Comparison of ENCODE assay signal across 23 cellular contexts in the genomic region with DNA sequence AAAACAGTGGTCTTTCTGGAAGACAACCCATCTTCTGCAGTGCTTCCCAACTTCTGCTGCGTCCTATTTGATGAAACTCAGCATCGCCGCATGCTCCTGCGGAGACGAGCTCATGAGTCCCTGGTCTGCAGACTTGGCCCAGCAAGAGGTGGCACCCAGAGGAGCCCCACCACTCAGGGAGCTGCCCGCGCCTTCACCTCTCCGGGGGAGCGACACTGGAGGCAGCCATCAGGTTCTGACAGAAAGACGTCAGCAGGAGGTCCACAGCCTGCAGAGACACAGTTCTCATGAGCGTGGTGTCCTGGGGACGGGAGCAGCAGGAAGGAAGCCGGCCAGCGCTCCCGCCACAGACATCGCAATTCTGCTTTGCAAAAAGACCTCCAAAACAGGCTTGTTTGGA. TPM values are rescaled to one million over a fixed set of nuclear protein-coding genes. Genes with fewer than 3 reads are reported as not detected.
DNase-seq lines count a peak whose midpoint lies in the region; TF ChIP-seq lines count a peak whose summit lies in the region.
"Had no signal": no experiment of that assay in that cellular context is flagged by ENCODE, and none has a peak within 500 bp of the region (broad histone marks: within the 10 kb centered on the region; RNA-seq: fewer than 3 reads in every experiment).

No MANE protein-coding gene starts in this region.

- no peaks in the 10 kb centered on the region for H3K27me3 Mint-ChIP-seq in activated T-helper 1 cell treated with anti-CD3 and anti-CD28 coated beads, Interleukin-12 subunit alpha, Interleukin-12 subunit beta, Interleukin-2, Interleukin-4 antibody, amounts not matched to agents 30 ng/mL and 10 ng/mL and 1 ng/mL, durations not matched to agents 14 hours and 24 hours and 36 hours (ENCODE audit: insufficient read depth)
- H3K27me3 Mint-ChIP-seq: B cell; CD4-positive, alpha-beta T cell had no signal

- CTCF ChIA-PET in HEK293 (lab: Yijun Ruan, JAX): interaction anchor here (1.1 kb wide), 1 partner anchor 17 kb away, joined by 4 read pairs; no protein-coding TSS in a partner anchor

- H3K27ac ChIP-seq in HEK293 (ENCODE audit: extremely low read depth, low read depth, low read length) (no peak overlapping the region), trophoblast cell (ENCODE audit: low read depth, low read length) (no peak overlapping the region), mesenchymal stem cell (ENCODE audit: low read length, poor library complexity, severe bottlenecking) (no peak overlapping the region)
- H3K27ac ChIP-seq: 22Rv1; A549; BLaER1 treated with 17β-estradiol and CSF1 and Interleukin-3, amounts not matched to agents 10 nM and 100 nM; C4-2B had no signal

- H3K9me3 ChIP-seq in HEK293 (ENCODE audit: control insufficient read depth, insufficient read depth, low read depth, low read length): no peaks in the 10 kb centered on the region
- peaks cover 3% of the 10 kb centered on the region for H3K9me3 ChIP-seq in trophoblast cell (ENCODE audit: insufficient read depth, low read depth, low read length)
- H3K9me3 ChIP-seq in mesenchymal stem cell (ENCODE audit: control insufficient read depth, low read length): no peaks in the 10 kb centered on the region
- H3K9me3 ChIP-seq: A549; BLaER1 treated with 17β-estradiol and CSF1 and Interleukin-3, amounts not matched to agents 10 nM and 100 nM; Caco-2 had no signal

- TF ChIP-seq CTCF in HEK293 (tag by site-specific recombination; IDR thresholded peaks at IDR 0.05): no peak

- intact Hi-C loops in activated T-helper 1 cell treated with anti-CD3 and anti-CD28 coated beads, Interleukin-12 subunit alpha, Interleukin-12 subunit beta, Interleukin-2, Interleukin-4 antibody, amounts not matched to agents 30 ng/mL and 10 ng/mL and 1 ng/mL, durations not matched to agents 14 hours and 24 hours and 36 hours (cut with micrococcal nuclease): no loop called here

- H2BK5ac ChIP-seq in trophoblast cell (ENCODE audit: low read depth, low read length, poor library complexity) (no peak overlapping the region), mesenchymal stem cell (ENCODE audit: low read depth, low read length, poor library complexity, severe bottlenecking) (no peak overlapping the region)

- no peak overlapping the region for H3K4me3 Mint-ChIP-seq in activated T-helper 1 cell treated with anti-CD3 and anti-CD28 coated beads, Interleukin-12 subunit alpha, Interleukin-12 subunit beta, Interleukin-2, Interleukin-4 antibody, amounts not matched to agents 30 ng/mL and 10 ng/mL and 1 ng/mL, durations not matched to agents 14 hours and 24 hours and 36 hours
- H3K4me3 Mint-ChIP-seq: B cell; CD4-positive, alpha-beta T cell; CD8-positive, alpha-beta T cell had no signal

- POLR2A ChIA-PET in HEK293 (lab: Yijun Ruan, JAX): interaction anchor here (1.2 kb wide), 1 partner anchor 64 kb away, joined by 3 read pairs; no protein-coding TSS in a partner anchor

- H3K4me1 ChIP-seq in HEK293 (ENCODE audit: control insufficient read depth, insufficient read depth, low read length) (no peaks in the 10 kb centered on the region), trophoblast cell (ENCODE audit: control insufficient read depth in 1 of 2, insufficient read depth in 2 of 2, low read length in 2 of 2) (no peaks in the 10 kb centered on the region), mesenchymal stem cell (ENCODE audit: control insufficient read depth, insufficient read depth, low read depth, low read length) (no peaks in the 10 kb centered on the region)
- H3K4me1 ChIP-seq: A549, Caco-2 had no signal

- H2AK5ac ChIP-seq in trophoblast cell (ENCODE audit: low read length) (no peak overlapping the region), mesenchymal stem cell (ENCODE audit: low read length, severe bottlenecking) (no peak overlapping the region)

- peaks cover 50 to 94% of the 10 kb centered on the region in 2 experiments for H3K36me3 ChIP-seq in HEK293 (ENCODE audit: control insufficient read depth in 2 of 2, insufficient read depth in 1 of 2, low read length in 2 of 2)
- H3K36me3 ChIP-seq in trophoblast cell (ENCODE audit: control insufficient read depth in 1 of 2, insufficient read depth in 2 of 2, low read length in 2 of 2): peaks cover 69 to 72% of the 10 kb centered on the region in 2 experiments
- peaks cover 35 to 48% of the 10 kb centered on the region in 2 experiments for H3K36me3 ChIP-seq in mesenchymal stem cell (ENCODE audit: control insufficient read depth in 1 of 2, insufficient read depth in 2 of 2, low read depth in 1 of 2, low read length in 2 of 2)

- H4K91ac ChIP-seq in trophoblast cell (ENCODE audit: low read depth, low read length): no peak overlapping the region
- H4K91ac ChIP-seq in mesenchymal stem cell (ENCODE audit: low read length): no peak overlapping the region

- no peak overlapping the region for H3K4me3 ChIP-seq in HEK293 (ENCODE audit: low read depth, low read length)
- H3K4me3 ChIP-seq in trophoblast cell (ENCODE audit: low read depth, low read length): no peak overlapping the region
- no peak overlapping the region for H3K4me3 ChIP-seq in mesenchymal stem cell (ENCODE audit: insufficient read depth in 1 of 2, low read depth in 1 of 2, low read length in 2 of 2)
- H3K4me3 ChIP-seq: A549; BLaER1 treated with 17β-estradiol and CSF1 and Interleukin-3, amounts not matched to agents 10 nM and 100 nM; GM12878 had no signal

- H3K9me3 Mint-ChIP-seq in activated T-helper 1 cell treated with anti-CD3 and anti-CD28 coated beads, Interleukin-12 subunit alpha, Interleukin-12 subunit beta, Interleukin-2, Interleukin-4 antibody, amounts not matched to agents 30 ng/mL and 10 ng/mL and 1 ng/mL, durations not matched to agents 14 hours and 24 hours and 36 hours: no peaks in the 10 kb centered on the region
- H3K9me3 Mint-ChIP-seq: CD4-positive, alpha-beta T cell; CD8-positive, alpha-beta T cell had no signal

- H2BK15ac ChIP-seq in mesenchymal stem cell (ENCODE audit: low read depth, poor library complexity, severe bottlenecking): no peak overlapping the region

- H3K23ac ChIP-seq in trophoblast cell (ENCODE audit: low read length) (no peak overlapping the region), mesenchymal stem cell (ENCODE audit: low read length in 2 of 2) (no peak overlapping the region)

- H3K4me1 Mint-ChIP-seq in activated T-helper 1 cell treated with anti-CD3 and anti-CD28 coated beads, Interleukin-12 subunit alpha, Interleukin-12 subunit beta, Interleukin-2, Interleukin-4 antibody, amounts not matched to agents 30 ng/mL and 10 ng/mL and 1 ng/mL, durations not matched to agents 14 hours and 24 hours and 36 hours (ENCODE audit: low read depth): peaks cover 2% of the 10 kb centered on the region

- H3K9ac ChIP-seq in trophoblast cell (ENCODE audit: low read length) (no peak overlapping the region), mesenchymal stem cell (ENCODE audit: low read length) (no peak overlapping the region)

- peak overlapping the region; percentile 7 for H4K12ac ChIP-seq in trophoblast cell (ENCODE audit: low read depth, low read length)

- H2AFZ ChIP-seq in trophoblast cell (ENCODE audit: insufficient read depth, low read length, poor library complexity): no peak overlapping the region
- H2AFZ ChIP-seq in mesenchymal stem cell (ENCODE audit: low read depth, low read length): no peak overlapping the region

- H3K36me3 Mint-ChIP-seq in activated T-helper 1 cell treated with anti-CD3 and anti-CD28 coated beads, Interleukin-12 subunit alpha, Interleukin-12 subunit beta, Interleukin-2, Interleukin-4 antibody, amounts not matched to agents 30 ng/mL and 10 ng/mL and 1 ng/mL, durations not matched to agents 14 hours and 24 hours and 36 hours (ENCODE audit: low read depth): peaks cover 45% of the 10 kb centered on the region
- H3K36me3 Mint-ChIP-seq: CD8-positive, alpha-beta T cell had no signal

- no peak overlapping the region for H2BK12ac ChIP-seq in trophoblast cell (ENCODE audit: low read length)
- H2BK12ac ChIP-seq in mesenchymal stem cell (ENCODE audit: low read length in 2 of 2): no peak overlapping the region

- H3K27me3 ChIP-seq in trophoblast cell (ENCODE audit: insufficient read depth, low read length) (no peaks in the 10 kb centered on the region), mesenchymal stem cell (ENCODE audit: control insufficient read depth in 1 of 2, insufficient read depth in 1 of 2, low read length in 2 of 2) (no peaks in the 10 kb centered on the region)
- H3K27me3 ChIP-seq: BLaER1 treated with 17β-estradiol and CSF1 and Interleukin-3, amounts not matched to agents 10 nM and 100 nM had no signal

- H3K27ac Mint-ChIP-seq in activated T-helper 1 cell treated with anti-CD3 and anti-CD28 coated beads, Interleukin-12 subunit alpha, Interleukin-12 subunit beta, Interleukin-2, Interleukin-4 antibody, amounts not matched to agents 30 ng/mL and 10 ng/mL and 1 ng/mL, durations not matched to agents 14 hours and 24 hours and 36 hours: no peak overlapping the region
- H3K27ac Mint-ChIP-seq: B cell; CD4-positive, alpha-beta T cell; CD8-positive, alpha-beta T cell had no signal

- H3K14ac ChIP-seq in trophoblast cell (ENCODE audit: low read length): no peak overlapping the region
- no peak overlapping the region for H3K14ac ChIP-seq in mesenchymal stem cell (ENCODE audit: low read length in 2 of 2)

- H3K4ac ChIP-seq in trophoblast cell (ENCODE audit: low read depth, low read length) (no peak overlapping the region), mesenchymal stem cell (ENCODE audit: low read depth in 1 of 2, low read length in 2 of 2) (no peak overlapping the region)

- H3K4me2 ChIP-seq in trophoblast cell (ENCODE audit: low read length): no peak overlapping the region
- no peak overlapping the region for H3K4me2 ChIP-seq in mesenchymal stem cell (ENCODE audit: low read length, poor library complexity, severe bottlenecking)
- H3K4me2 ChIP-seq: A549; BLaER1 treated with 17β-estradiol and CSF1 and Interleukin-3, amounts not matched to agents 10 nM and 100 nM had no signal

- H3K79me1 ChIP-seq in trophoblast cell (ENCODE audit: low read length) (no peaks in the 10 kb centered on the region), mesenchymal stem cell (replicated peaks; ENCODE audit: low read length, poor library complexity, severe bottlenecking) (peaks cover 4% of the 10 kb centered on the region)

- H4K8ac ChIP-seq in trophoblast cell (ENCODE audit: low read depth, low read length): no peak overlapping the region
- no peak overlapping the region for H4K8ac ChIP-seq in mesenchymal stem cell (ENCODE audit: low read length)

- H3K18ac ChIP-seq in trophoblast cell (ENCODE audit: low read length) (no peak overlapping the region), mesenchymal stem cell (ENCODE audit: low read depth in 1 of 2, low read length in 2 of 2) (no peak overlapping the region)

- WGBS in trophoblast cell (ENCODE audit: extremely low coverage, insufficient coverage, insufficient read length): no CpG with 5 or more reads among the region's 16 CpGs
- 95% methylated on average over 16 of the region's 16 CpGs for WGBS in mesenchymal stem cell

- DNase-seq in D341Med (ENCODE audit: low spot score) (peak; percentile 14), trophoblast cell (no peak), mesenchymal stem cell (no peak)
- no peak for DNase-seq in activated T-helper 1 cell treated with anti-CD3 and anti-CD28 coated beads, Interleukin-12 subunit alpha, Interleukin-12 subunit beta, Interleukin-2, Interleukin-4 antibody, amounts not matched to agents 30 ng/mL and 10 ng/mL and 1 ng/mL, durations not matched to agents 14 hours and 24 hours and 36 hours (ENCODE audit: low spot score)
- DNase-seq: AML-193; Caco-2; Calu3; CD4-positive, alpha-beta T cell; CD8-positive, alpha-beta T cell; DMS 273 treated with DMSO at 0.1 percent for 48 hours; DMS153; DMS53; DMS79; DND-41; EL; GDM1 had no signal

- H2BK120ac ChIP-seq in trophoblast cell (ENCODE audit: insufficient read depth, low read length, poor library complexity) (no peak overlapping the region), mesenchymal stem cell (ENCODE audit: low read depth, low read length) (no peak overlapping the region)

- no peaks in the 10 kb centered on the region for H3K79me2 ChIP-seq in trophoblast cell (ENCODE audit: control insufficient read depth, insufficient read depth, low read length, poor library complexity)

RNA-seq across cellular contexts. Expression of gene FANCA, which starts 46.1 kb away (rescaled TPM):
- polyA plus RNA-seq in trophoblast cell (2013): 31.2 TPM in 2 replicates
- 3.3 TPM for polyA plus RNA-seq in mesenchymal stem cell (2013, experiment 1 of 2)
- polyA plus RNA-seq in mesenchymal stem cell (2013, experiment 2 of 2): 2.3 TPM
- total RNA-seq in activated T-helper 1 cell treated with anti-CD3 and anti-CD28 coated beads, Interleukin-12 subunit alpha, Interleukin-12 subunit beta, Interleukin-2, Interleukin-4 antibody, amounts not matched to agents 30 ng/mL and 10 ng/mL and 1 ng/mL, durations not matched to agents 14 hours and 24 hours and 36 hours: 210 and 221 TPM in 2 replicates

RNA-seq across cellular contexts. Expression of gene ZNF276, which starts 49.0 kb away (rescaled TPM):
- 5.9 and 6.3 TPM in 2 replicates for polyA plus RNA-seq in trophoblast cell (2013)
- 9.2 TPM for polyA plus RNA-seq in mesenchymal stem cell (2013, experiment 1 of 2)
- 7.2 TPM for polyA plus RNA-seq in mesenchymal stem cell (2013, experiment 2 of 2)
- total RNA-seq in activated T-helper 1 cell treated with anti-CD3 and anti-CD28 coated beads, Interleukin-12 subunit alpha, Interleukin-12 subunit beta, Interleukin-2, Interleukin-4 antibody, amounts not matched to agents 30 ng/mL and 10 ng/mL and 1 ng/mL, durations not matched to agents 14 hours and 24 hours and 36 hours: 34.2 and 36.4 TPM in 2 replicates

RNA-seq across cellular contexts. Expression of gene VPS9D1, which starts 49.7 kb away (rescaled TPM):
- 4.8 TPM in 2 replicates for polyA plus RNA-seq in trophoblast cell (2013)
- polyA plus RNA-seq in mesenchymal stem cell (2013, experiment 1 of 2): 17.6 TPM
- 17.7 TPM for polyA plus RNA-seq in mesenchymal stem cell (2013, experiment 2 of 2)
- total RNA-seq in activated T-helper 1 cell treated with anti-CD3 and anti-CD28 coated beads, Interleukin-12 subunit alpha, Interleukin-12 subunit beta, Interleukin-2, Interleukin-4 antibody, amounts not matched to agents 30 ng/mL and 10 ng/mL and 1 ng/mL, durations not matched to agents 14 hours and 24 hours and 36 hours: 4.9 and 5.9 TPM in 2 replicates

RNA-seq across cellular contexts. Expression of gene SPIRE2, which starts 57.9 kb away (rescaled TPM):
- 41.1 and 43.3 TPM in 2 replicates for polyA plus RNA-seq in trophoblast cell (2013)
- 1.4 TPM for polyA plus RNA-seq in mesenchymal stem cell (2013, experiment 1 of 2)
- polyA plus RNA-seq in mesenchymal stem cell (2013, experiment 2 of 2): 1.3 TPM
- total RNA-seq in activated T-helper 1 cell treated with anti-CD3 and anti-CD28 coated beads, Interleukin-12 subunit alpha, Interleukin-12 subunit beta, Interleukin-2, Interleukin-4 antibody, amounts not matched to agents 30 ng/mL and 10 ng/mL and 1 ng/mL, durations not matched to agents 14 hours and 24 hours and 36 hours: 1.5 and 2.7 TPM in 2 replicates
